8 cellular contexts compared by ENCODE assay signal in genomic region chr2:131682945-131683330, GRCh38.
DNase-seq lines count a peak whose midpoint lies in the region; ATAC-seq and TF ChIP-seq lines count a peak whose summit lies in the region.
"Not testable (repeated sequence)": the region's sequence is repeated elsewhere in the genome, so short reads cannot be mapped to it uniquely, and the experiment has no call there.

No MANE protein-coding gene starts in this region.

- POLR2A ChIA-PET in MCF 10A (lab: Yijun Ruan, JAX) = interaction anchor here (1.4 to 2.1 kb wide), 2 partner anchors 14 to 190 kb away, joined by 4 to 10 read pairs; partner anchors contain the start of gene MZT2A

- H3K36me3 Mint-ChIP-seq in MCF 10A (ENCODE audit: insufficient read depth, unreplicated experiment) = peaks cover 10% of the 10 kb centered on the region

- H3K4me3 Mint-ChIP-seq in MCF 10A (ENCODE audit: unreplicated experiment) = peak overlapping the region; percentile 80

- not testable (repeated sequence) for H3K36me3 ChIP-seq in aorta (ENCODE audit: control insufficient read depth in 1 of 2, insufficient read depth in 2 of 2, low read length in 1 of 2)

- H3K4me1 ChIP-seq in aorta (ENCODE audit: control insufficient read depth in 1 of 2, insufficient read depth in 2 of 2, low read length in 2 of 2) = not testable (repeated sequence)

- peak overlapping the region; percentile 63 for H3K27ac Mint-ChIP-seq in MCF 10A (ENCODE audit: low read depth, unreplicated experiment)

- TF ChIP-seq CTCF in HFF-Myc (IDR thresholded peaks at IDR 0.05; ENCODE audit: low read depth, low read length, missing control alignments); MCF 10A (IDR thresholded peaks at IDR 0.05; ENCODE audit: unreplicated experiment); omental fat pad (IDR thresholded peaks at IDR 0.05): not testable (repeated sequence)

- not testable (repeated sequence) for H3K27me3 Mint-ChIP-seq in MCF 10A (ENCODE audit: insufficient read depth, unreplicated experiment)

- CTCF ChIA-PET in MCF 10A (lab: Yijun Ruan, JAX) = interaction anchor here (0.6 to 2.6 kb wide), 6 partner anchors 8 to 865 kb away, joined by 3 to 36 read pairs (median 11); partner anchors contain the start of gene MZT2A

- H3K27ac ChIP-seq in aorta (ENCODE audit: low read depth in 1 of 2, low read length in 2 of 2) = not testable (repeated sequence)

- H3K9me3 Mint-ChIP-seq in MCF 10A (ENCODE audit: unreplicated experiment) = not testable (repeated sequence)

- intact Hi-C loops in MCF 10A (cut with micrococcal nuclease); left ventricle myocardium superior (cut with micrococcal nuclease); aorta (cut with DNase I): not testable (repeated sequence)

- in situ Hi-C loops in KBM-7 (cut with MboI; ENCODE audit: low pct_unique_long_range_greater_than_20kb, low sequenced_read_pairs) = not testable (repeated sequence)

- DNase-seq in HFF-Myc (ENCODE audit: extremely low read depth, low read depth); omental fat pad (ENCODE audit: low spot score); aorta: not testable (repeated sequence)
- peak; percentile 72 for DNase-seq in KBM-7
- DNase-seq in SW 1271 (lab: John Stamatoyannopoulos, UW) = peak; percentile 4 to 46
- DNase-seq in MCF 10A (ENCODE audit: unreplicated experiment) = peak; percentile 39
- DNase-seq in left ventricle myocardium superior = peak; percentile 40

- not testable (repeated sequence) for H3K9me3 ChIP-seq in aorta (ENCODE audit: control insufficient read depth, low read length)

- 8 to 10% methylated on average over 9 of the region's 9 CpGs for WGBS in aorta, 2 donors

- peaks cover 27% of the 10 kb centered on the region for H3K4me1 Mint-ChIP-seq in MCF 10A (ENCODE audit: insufficient read depth, unreplicated experiment)

- H3K4me3 ChIP-seq in HFF-Myc (replicated peaks; ENCODE audit: low read depth, low read length) (peak overlapping the region; percentile 76), aorta (ENCODE audit: low read length in 2 of 2) (peak overlapping the region in 1 of 2 donors; percentile 61)

- H3K27me3 ChIP-seq in aorta (ENCODE audit: control insufficient read depth in 1 of 2, insufficient read depth in 2 of 2, low read length in 1 of 2) = not testable (repeated sequence)

- ATAC-seq in GM18502 (IDR thresholded peaks at IDR 0.05; ENCODE audit: poor library complexity, unreplicated experiment) (peak; percentile 56), left ventricle myocardium superior (peak; percentile 64), omental fat pad (ENCODE audit: low FRiP score) (peak; percentile 62), aorta (ENCODE audit: low FRiP score) (peak; percentile 78)

- BruUV-seq in MCF 10A (replicated peaks; lab: Mats Ljungman, UMichigan) = not testable (repeated sequence)
